9 cellular contexts compared by ENCODE assay signal in the genomic region with DNA sequence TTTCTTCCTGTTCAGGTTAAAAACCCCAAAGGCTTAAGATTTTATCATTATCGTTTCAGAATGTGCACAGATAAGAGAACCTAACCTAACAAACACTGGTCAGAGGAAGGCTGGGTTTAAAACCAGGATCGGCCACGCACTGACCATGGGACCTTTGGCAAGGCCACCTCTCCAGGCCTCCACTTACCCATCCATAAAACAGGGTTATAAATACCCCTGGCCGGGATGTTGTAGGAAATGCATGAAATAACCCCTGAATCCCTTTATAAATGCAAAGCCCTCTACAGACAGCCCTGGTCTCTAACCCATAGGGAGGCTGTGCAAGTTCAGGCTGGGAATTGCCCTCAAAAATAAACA. TPM values are rescaled to one million over a fixed set of nuclear protein-coding genes. Genes with fewer than 3 reads are reported as not detected.
DNase-seq lines count a peak whose midpoint lies in the region; ATAC-seq and TF ChIP-seq lines count a peak whose summit lies in the region.
"Had no signal": no experiment of that assay in that cellular context is flagged by ENCODE, and none has a peak within 500 bp of the region (broad histone marks: within the 10 kb centered on the region; RNA-seq: fewer than 3 reads in every experiment).

No MANE protein-coding gene starts in this region.

- H3K27ac ChIP-seq in heart left ventricle (peak overlapping the region; percentile 62 to 97 (median 87)), muscle layer of duodenum (ENCODE audit: low read length) (peak overlapping the region; percentile 90), uterus (peak overlapping the region; percentile 89 to 100)

- ATAC-seq in heart left ventricle (no peak), Right ventricle myocardium inferior (no peak)

- peaks cover 92% of the 10 kb centered on the region for H3K36me3 Mint-ChIP-seq in dendritic cell treated with granulocyte-macrophage colony-stimulating factor and Interleukin-4, amounts not matched to agents 40 ng/mL and 50 ng/mL, for 4 days (ENCODE audit: low read depth)

- no peaks in the 10 kb centered on the region for H3K9me3 ChIP-seq in heart left ventricle
- H3K9me3 ChIP-seq in muscle layer of duodenum (ENCODE audit: control insufficient read depth in 1 of 2, low read length in 2 of 2) = no peaks in the 10 kb centered on the region
- no peaks in the 10 kb centered on the region for H3K9me3 ChIP-seq in uterus

- DNase-seq in heart left ventricle (no peak), Right ventricle myocardium inferior (ENCODE audit: missing footprints) (no peak), uterus (no peak), NCI-H82 (lab: John Stamatoyannopoulos, UW) (no peak), DMS153 (lab: John Stamatoyannopoulos, UW) (no peak), NCI-H2171 (lab: John Stamatoyannopoulos, UW) (no peak)
- DNase-seq: activated T-cell treated with anti-CD3 and anti-CD28 coated beads, Interleukin-2, amount 50 U/mL, for 48 hours had no signal

- H3K27ac Mint-ChIP-seq in dendritic cell treated with granulocyte-macrophage colony-stimulating factor and Interleukin-4, amounts not matched to agents 40 ng/mL and 50 ng/mL, for 4 days = peak overlapping the region; percentile 69

- H3K4me3 Mint-ChIP-seq in dendritic cell treated with granulocyte-macrophage colony-stimulating factor and Interleukin-4, amounts not matched to agents 40 ng/mL and 50 ng/mL, for 4 days = no peak overlapping the region

- peaks cover 0 to 49% (median 16%) of the 10 kb centered on the region in 9 donors for H3K36me3 ChIP-seq in heart left ventricle
- peaks cover 6 to 12% of the 10 kb centered on the region in 2 donors for H3K36me3 ChIP-seq in muscle layer of duodenum (ENCODE audit: control insufficient read depth in 1 of 2, insufficient read depth in 2 of 2, low read length in 2 of 2)
- H3K36me3 ChIP-seq in uterus = no peaks in the 10 kb centered on the region

- no peaks in the 10 kb centered on the region for H3K9me3 Mint-ChIP-seq in dendritic cell treated with granulocyte-macrophage colony-stimulating factor and Interleukin-4, amounts not matched to agents 40 ng/mL and 50 ng/mL, for 4 days

- intact Hi-C loops in heart left ventricle (cut with DNase I) = loop anchor here in 6 of 10 donors (1.0 to 10.0 kb wide), 6 partner anchors 18 to 1303 kb away; a partner anchor contains a TSS
- intact Hi-C loops in Right ventricle myocardium inferior (cut with DNase I) = loop anchor here (1.0 to 10.0 kb wide), 4 partner anchors 18 to 1293 kb away; no protein-coding TSS in a partner anchor
- intact Hi-C loops in dendritic cell treated with granulocyte-macrophage colony-stimulating factor and Interleukin-4, amounts not matched to agents 40 ng/mL and 50 ng/mL, for 4 days (cut with micrococcal nuclease) = no loop called here
- intact Hi-C loops in uterus (cut with DNase I; ENCODE audit: low total_unique reads) = no loop called here

- no peaks in the 10 kb centered on the region for H3K27me3 Mint-ChIP-seq in dendritic cell treated with granulocyte-macrophage colony-stimulating factor and Interleukin-4, amounts not matched to agents 40 ng/mL and 50 ng/mL, for 4 days

- peaks cover 79% of the 10 kb centered on the region for H3K4me1 Mint-ChIP-seq in dendritic cell treated with granulocyte-macrophage colony-stimulating factor and Interleukin-4, amounts not matched to agents 40 ng/mL and 50 ng/mL, for 4 days (ENCODE audit: low read depth)

- no peak for TF ChIP-seq CTCF in heart left ventricle (IDR thresholded peaks at IDR 0.05)
- no peak for TF ChIP-seq CTCF in uterus (IDR thresholded peaks at IDR 0.05)

- 0 to 10% (median 5%) methylated on average over 4 of the region's 4 CpGs for WGBS in heart left ventricle, 4 donors

- H3K4me1 ChIP-seq in heart left ventricle (peaks cover 13 to 100% (median 86%) of the 10 kb centered on the region in 12 donors), muscle layer of duodenum (ENCODE audit: control insufficient read depth in 1 of 2, insufficient read depth in 2 of 2, low read length in 2 of 2) (peaks cover 40 to 71% of the 10 kb centered on the region in 2 donors), uterus (peaks cover 5 to 20% of the 10 kb centered on the region in 2 donors)

- H3K4me3 ChIP-seq in heart left ventricle (peak overlapping the region; percentile 35 to 92 (median 68)), muscle layer of duodenum (ENCODE audit: low read depth in 1 of 2, low read length in 2 of 2) (peak overlapping the region; percentile 76 to 81), uterus (peak overlapping the region; percentile 66 to 85)

- no peaks in the 10 kb centered on the region for H3K27me3 ChIP-seq in heart left ventricle
- H3K27me3 ChIP-seq in muscle layer of duodenum (ENCODE audit: low read depth, low read length) = no peaks in the 10 kb centered on the region
- H3K27me3 ChIP-seq in uterus = no peaks in the 10 kb centered on the region

- no peak for TF ChIP-seq POLR2A in heart left ventricle (IDR thresholded peaks at IDR 0.05)
- no peak for TF ChIP-seq POLR2A in uterus (IDR thresholded peaks at IDR 0.05)

RNA-seq across cellular contexts. Expression of a gene that starts 0.4 kb away (rescaled TPM):
- total RNA-seq in heart left ventricle (10 to 100 TPM; 11.0 to 76.5 (median 22.7) TPM), Right ventricle myocardium inferior (33.0 TPM), uterus (100 to 1,000 TPM in 1 of 4 donors, 10 to 100 TPM in 2, 1 to 10 TPM in 1; 8.2 to 266 (median 52.8) TPM)
- 10 to 100 TPM; 19.1 to 37.9 TPM for polyA plus RNA-seq in heart left ventricle

RNA-seq across cellular contexts. Expression of a gene that starts 18.6 kb away (rescaled TPM):
- total RNA-seq in heart left ventricle (100 to 1,000 TPM in 4 of 9 donors, 10 to 100 TPM in 5; 64.4 to 125 (median 89.5) TPM), Right ventricle myocardium inferior (91.5 TPM), uterus (10 to 100 TPM in 1 of 4 donors, 1 to 10 TPM in 3; 6.1 to 26.5 (median 8.2) TPM)
- polyA plus RNA-seq in heart left ventricle = 10 to 100 TPM; 48.3 to 66.2 TPM

RNA-seq across cellular contexts. Expression of a gene that starts 22.5 kb away (rescaled TPM):
- 10 to 100 TPM; 12.7 to 16.8 (median 14.6) TPM for total RNA-seq in heart left ventricle
- 10 to 100 TPM; 12.6 to 17.5 TPM for polyA plus RNA-seq in heart left ventricle
- total RNA-seq in Right ventricle myocardium inferior = 13.7 TPM
- 10 to 100 TPM; 20.7 to 78.1 (median 34.6) TPM for total RNA-seq in uterus

Comparison
In these comparisons a context has a peak if more than half of its experiments do, and no peak if none do; other contexts are left out.
1. intact Hi-C loops: an anchor here in heart left ventricle (1.0 to 10.0 kb wide) and Right ventricle myocardium inferior (1.0 to 10.0 kb wide); none called in dendritic cell treated with granulocyte-macrophage colony-stimulating factor and Interleukin-4, amounts not matched to agents 40 ng/mL and 50 ng/mL, for 4 days and uterus.